ENCODE assay signal across 8 cellular contexts in the genomic region with DNA sequence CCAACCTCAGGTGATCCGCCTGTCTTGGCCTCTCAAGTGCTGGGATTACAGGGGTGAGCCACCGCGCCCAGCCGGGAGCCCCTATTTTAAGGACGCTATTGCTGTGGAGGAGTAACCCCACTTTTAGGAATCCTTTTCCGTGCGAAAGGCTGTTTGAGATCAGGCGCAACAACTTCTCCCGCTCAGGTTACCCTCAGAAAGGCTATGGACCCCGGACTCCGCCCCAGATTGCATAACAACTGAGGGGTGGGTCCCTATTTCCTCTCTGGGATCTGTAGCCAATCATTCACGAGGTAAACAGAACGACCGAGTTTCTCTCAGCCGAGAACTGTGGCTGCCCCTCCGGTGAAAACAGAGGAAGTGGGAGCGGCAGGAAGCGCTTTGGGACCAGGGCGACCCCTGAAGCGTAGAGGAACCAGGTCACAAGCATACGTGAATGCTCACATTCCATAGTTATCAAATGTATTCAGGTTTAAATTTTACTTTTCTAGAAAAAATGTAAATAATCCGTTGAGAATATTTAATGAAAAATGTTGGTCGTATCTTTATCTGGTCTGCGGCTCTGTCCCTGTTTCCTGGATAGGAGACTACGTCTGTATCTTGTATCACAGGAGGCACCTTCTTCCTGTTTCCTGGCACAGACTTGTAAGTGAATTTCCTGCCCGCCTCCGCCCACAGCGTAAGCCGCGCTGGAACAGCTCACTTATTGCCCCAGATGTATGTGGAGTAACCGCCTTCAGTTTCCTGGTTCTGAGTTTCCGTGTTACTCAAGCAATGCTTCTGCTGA. TPM values are rescaled to one million over a fixed set of nuclear protein-coding genes. Genes with fewer than 3 reads are reported as not detected.
DNase-seq lines count a peak whose midpoint lies in the region; ATAC-seq and TF ChIP-seq lines count a peak whose summit lies in the region.

No MANE protein-coding gene starts in this region.

- no peak for TF ChIP-seq POLR2A in lower leg skin (IDR thresholded peaks at IDR 0.05)

- ATAC-seq in GM18517 (IDR thresholded peaks at IDR 0.05; ENCODE audit: unreplicated experiment) (peak; percentile 83), HG03060 (IDR thresholded peaks at IDR 0.05; ENCODE audit: low read depth, unreplicated experiment) (peak; percentile 68)

- 2 to 6% methylated on average over 32 of the region's 32 CpGs for WGBS in lower leg skin, 2 donors

- H3K4me3 ChIP-seq in lower leg skin (ENCODE audit: low read depth, poor library complexity, severe bottlenecking), result no peak overlapping the region

- DNase-seq in A172 (ENCODE audit: low spot score) (peak; percentile 87), NK-92 (lab: John Stamatoyannopoulos, UW; ENCODE audit: unreplicated experiment) (peak; percentile 59), lower leg skin (ENCODE audit: low spot score in 2 of 2) (peak; percentile 96 to 98)
- peak; percentile 91 for DNase-seq in activated CD8-positive, alpha-beta memory T cell treated with anti-CD3 and anti-CD28 coated beads for 24 hours
- peak; percentile 87 for DNase-seq in effector CD4-positive, alpha-beta T cell
- peak; percentile 95 for DNase-seq in stimulated activated CD4-positive, alpha-beta T cell treated with anti-CD3 and anti-CD28 coated beads, Interleukin-4, amount 100 ng/mL, for 24 hours

- intact Hi-C loops in lower leg skin (cut with DNase I; ENCODE audit: low total_unique reads), result no loop called here

- no peak for TF ChIP-seq CTCF in lower leg skin (IDR thresholded peaks at IDR 0.05)

RNA-seq across cellular contexts. Expression of a gene that starts 26.9 kb away (rescaled TPM):
- total RNA-seq in A172 (2014; rRNA removed; shearing (Covaris generic)), result 86.1 and 89.5 TPM in 2 replicates
- total RNA-seq in lower leg skin, result 100 to 1,000 TPM; 685 to 929 (median 835) TPM

RNA-seq across cellular contexts. Expression of a gene that starts 40.1 kb away (rescaled TPM):
- total RNA-seq in A172 (2014; rRNA removed; shearing (Covaris generic)), result 15.0 and 28.2 TPM in 2 replicates
- total RNA-seq in lower leg skin, result 10 to 100 TPM; 30.4 to 39.6 (median 33.4) TPM

RNA-seq across cellular contexts. Expression of a gene that starts 40.9 kb away (rescaled TPM):
- total RNA-seq in A172 (2014; rRNA removed; shearing (Covaris generic)), result 5.5 and 7.6 TPM in 2 replicates
- total RNA-seq in lower leg skin, result 10 to 100 TPM in 2 of 4 donors, 1 to 10 TPM in 2; 4.5 to 14.0 (median 8.5) TPM

RNA-seq across cellular contexts. Expression of a gene that starts 55.1 kb away (rescaled TPM):
- total RNA-seq in A172 (2014; rRNA removed; shearing (Covaris generic)), result 45.6 and 45.7 TPM in 2 replicates
- total RNA-seq in lower leg skin, result 10 to 100 TPM; 39.3 to 57.7 (median 47.1) TPM
